Comparison of ENCODE assay signal across 27 cellular contexts in the genomic region with DNA sequence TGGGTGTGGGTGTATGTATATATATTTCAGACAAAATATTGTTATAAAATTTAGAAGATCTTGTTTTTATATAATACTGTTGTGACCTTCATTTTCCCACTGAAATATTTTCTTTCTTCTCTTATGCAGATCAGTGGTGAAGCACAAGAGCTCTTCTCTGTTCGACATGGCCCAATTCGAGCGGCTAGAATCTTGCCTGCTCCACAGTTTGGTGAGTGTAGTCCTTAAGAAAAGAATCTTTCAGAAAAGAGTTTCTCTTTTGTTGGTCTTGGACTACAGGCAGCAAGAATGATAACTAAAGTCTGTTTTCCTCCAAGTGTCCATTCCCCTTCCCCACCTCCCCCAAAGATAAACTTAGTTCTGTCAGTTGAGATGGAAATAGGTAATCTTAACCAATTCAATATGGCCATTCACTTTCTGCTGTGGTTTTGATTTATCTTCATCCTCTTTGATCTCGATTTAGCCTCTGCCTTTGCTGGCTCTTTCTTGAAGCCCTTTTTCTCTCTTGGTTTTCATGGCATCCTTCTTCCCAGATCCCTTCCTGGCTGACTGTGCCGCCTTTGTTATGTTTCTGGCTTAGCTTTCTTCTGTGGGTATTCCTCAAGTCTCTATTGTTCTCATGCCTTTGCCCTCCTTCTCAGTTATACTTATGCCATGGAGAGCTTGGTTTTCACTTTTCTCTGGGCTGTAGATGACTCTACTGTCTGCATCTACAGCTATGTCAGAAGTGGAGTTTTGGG.
DNase-seq lines count a peak whose midpoint lies in the region; FAIRE-seq and TF ChIP-seq lines count a peak whose summit lies in the region.
"Had no signal": no experiment of that assay in that cellular context is flagged by ENCODE, and none has a peak within 500 bp of the region (broad histone marks: within the 10 kb centered on the region; RNA-seq: fewer than 3 reads in every experiment).

No MANE protein-coding gene starts in this region.

- H2AFZ ChIP-seq in mammary epithelial cell (ENCODE audit: low read depth, low read length): peak overlapping the region; percentile 18

- no peak for DNase-seq in mammary epithelial cell
- no peak for DNase-seq in MCF 10A (ENCODE audit: unreplicated experiment)
- DNase-seq in endodermal cell: peak; percentile 67
- peak; percentile 40 for DNase-seq in medulla oblongata (ENCODE audit: extremely low spot score)
- no peak for DNase-seq in urothelium cell line (ENCODE audit: low spot score)
- DNase-seq in HT-29 (ENCODE audit: low spot score): no peak
- no peak for DNase-seq in stimulated activated CD8-positive, alpha-beta memory T cell treated with anti-CD3 and anti-CD28 coated beads, Interleukin-4, amount 100 ng/mL, for 48 hours
- no peak for DNase-seq in MV-4-11 (lab: John Stamatoyannopoulos, UW)
- DNase-seq: 8988T; activated CD4-positive, alpha-beta T cell treated with anti-CD3 and anti-CD28 coated beads, Interleukin-2, amount 50 U/mL, for 1 hour; activated CD8-positive, alpha-beta memory T cell treated with anti-CD3 and anti-CD28 coated beads, Interleukin-2, amount 50 U/mL, for 4 hours; activated naive CD8-positive, alpha-beta T cell treated with anti-CD3 and anti-CD28 coated beads, Interleukin-2, amount 10 ng/mL, durations not matched to agents 7 days and 5 days; AML-193; DMS79 treated with DMSO at 0.1 percent for 48 hours; left ventricle myocardium inferior; NCI-H1436 treated with DMSO at 0.1 percent for 48 hours; NCI-H2171; NCI-H526; RPMI8226; stimulated activated CD4-positive, alpha-beta T cell treated with anti-CD3 and anti-CD28 coated beads, Interleukin-2, amount 100 ng/mL, for 48 hours; stimulated activated naive CD4-positive, alpha-beta T cell treated with Interleukin-2 at 50 U/mL for 16 hours; transverse colon had no signal

- H3K9me3 Mint-ChIP-seq in MCF 10A (ENCODE audit: unreplicated experiment) (peaks cover 8% of the 10 kb centered on the region), endodermal cell (no peaks in the 10 kb centered on the region)
- H3K9me3 Mint-ChIP-seq: activated T-helper 2 cell treated with anti-CD3 and anti-CD28 coated beads, Interferon-gamma antibody, Interleukin-2, Interleukin-4, amounts not matched to agents 10 μg/mL and 5 μg/mL and 100 μg/mL, durations not matched to agents 14 hours and 24 hours and 36 hours had no signal

- in situ Hi-C loops in mammary epithelial cell (cut with MboI; ENCODE audit: low sequenced_read_pairs in 2 of 2): no loop called here

- CTCF ChIA-PET in mammary epithelial cell (lab: Charles Lee; ENCODE audit: low non-redundant PET): interaction anchor here (0.6 kb wide), 1 partner anchor 49 kb away, joined by 9 read pairs; no protein-coding TSS in a partner anchor
- CTCF ChIA-PET in MCF 10A (lab: Yijun Ruan, JAX): interaction anchor here (1.0 to 1.8 kb wide), 2 partner anchors 27 to 665 kb away, joined by 4 read pairs; no protein-coding TSS in a partner anchor

- no peaks in the 10 kb centered on the region for H3K4me1 Mint-ChIP-seq in MCF 10A (ENCODE audit: insufficient read depth, unreplicated experiment)
- peaks cover 9% of the 10 kb centered on the region for H3K4me1 Mint-ChIP-seq in endodermal cell
- H3K4me1 Mint-ChIP-seq: activated naive CD8-positive, alpha-beta T cell treated with anti-CD3 and anti-CD28 coated beads, Interleukin-2, amount 10 ng/mL, durations not matched to agents 7 days and 5 days had no signal

- H3K4me3 Mint-ChIP-seq in MCF 10A (ENCODE audit: unreplicated experiment) (no peak overlapping the region), endodermal cell (no peak overlapping the region)
- H3K4me3 Mint-ChIP-seq: activated naive CD8-positive, alpha-beta T cell treated with anti-CD3 and anti-CD28 coated beads, Interleukin-2, amount 10 ng/mL, durations not matched to agents 7 days and 5 days had no signal

- H3K79me2 ChIP-seq in mammary epithelial cell (ENCODE audit: insufficient read depth, low read length): no peaks in the 10 kb centered on the region

- dilution Hi-C loops in mammary epithelial cell (cut with HindIII; ENCODE audit: low sequenced_read_pairs): no loop called here

- H3K4me1 ChIP-seq in mammary epithelial cell (ENCODE audit: insufficient read depth, low read length): peaks cover 5% of the 10 kb centered on the region
- H3K4me1 ChIP-seq in endodermal cell (ENCODE audit: control insufficient read depth, insufficient read depth, low read length): no peaks in the 10 kb centered on the region
- H3K4me1 ChIP-seq: left ventricle myocardium inferior had no signal

- H3K4me2 ChIP-seq in mammary epithelial cell (ENCODE audit: insufficient read depth, low read depth, low read length): no peak overlapping the region
- H3K4me2 ChIP-seq: smooth muscle cell had no signal

- FAIRE-seq in urothelium cell line (lab: Jason Lieb, UNC): peak; percentile 17
- FAIRE-seq: GM12892 had no signal

- H4K20me1 ChIP-seq in mammary epithelial cell (ENCODE audit: insufficient read depth, low read length): no peaks in the 10 kb centered on the region

- intact Hi-C loops in mammary epithelial cell (cut with micrococcal nuclease): no loop called here
- intact Hi-C loops in MCF 10A (cut with micrococcal nuclease): no loop called here

- 64% methylated on average over 5 of the region's 5 CpGs for WGBS in mammary epithelial cell (ENCODE audit: low coverage, missing lambda C conversion rate)
- 44 to 52% methylated on average over 4 to 5 of the region's 5 CpGs for WGBS in endodermal cell (ENCODE audit: insufficient coverage in 1 of 2, insufficient read length in 1 of 2), 2 experiments

- no peaks in the 10 kb centered on the region for H3K9me3 ChIP-seq in mammary epithelial cell (replicated peaks; ENCODE audit: insufficient read depth, low read length)
- peaks cover 3% of the 10 kb centered on the region for H3K9me3 ChIP-seq in endodermal cell (ENCODE audit: control insufficient read depth, low read length)

- POLR2A ChIA-PET in MCF 10A (lab: Yijun Ruan, JAX): no interaction called here

- H3K27me3 Mint-ChIP-seq in MCF 10A (ENCODE audit: insufficient read depth, unreplicated experiment): no peaks in the 10 kb centered on the region
- no peaks in the 10 kb centered on the region for H3K27me3 Mint-ChIP-seq in endodermal cell (ENCODE audit: insufficient read depth)
- H3K27me3 Mint-ChIP-seq: activated naive CD8-positive, alpha-beta T cell treated with anti-CD3 and anti-CD28 coated beads, Interleukin-2, amount 10 ng/mL, durations not matched to agents 7 days and 5 days had no signal

- H3K27me3 ChIP-seq in mammary epithelial cell (ENCODE audit: insufficient read depth, low read length) (no peaks in the 10 kb centered on the region), endodermal cell (ENCODE audit: control insufficient read depth, insufficient read depth, low read length, poor library complexity, severe bottlenecking) (no peaks in the 10 kb centered on the region)
- H3K27me3 ChIP-seq: transverse colon had no signal

- H3K27ac Mint-ChIP-seq in MCF 10A (ENCODE audit: low read depth, unreplicated experiment) (no peak overlapping the region), endodermal cell (peak overlapping the region; percentile 7)
- H3K27ac Mint-ChIP-seq: activated naive CD8-positive, alpha-beta T cell treated with anti-CD3 and anti-CD28 coated beads, Interleukin-2, amount 10 ng/mL, durations not matched to agents 7 days and 5 days; activated T-helper 2 cell treated with anti-CD3 and anti-CD28 coated beads, Interferon-gamma antibody, Interleukin-2, Interleukin-4, amounts not matched to agents 10 μg/mL and 5 μg/mL and 100 μg/mL, durations not matched to agents 14 hours and 24 hours and 36 hours had no signal

- H3K9ac ChIP-seq in mammary epithelial cell (ENCODE audit: insufficient read depth, low read length) (no peak overlapping the region), endodermal cell (ENCODE audit: extremely low read depth, low read length, poor library complexity, severe bottlenecking) (no peak overlapping the region)

- H3K36me3 Mint-ChIP-seq in MCF 10A (ENCODE audit: insufficient read depth, unreplicated experiment): no peaks in the 10 kb centered on the region
- H3K36me3 Mint-ChIP-seq in endodermal cell (ENCODE audit: low read depth): peaks cover 2% of the 10 kb centered on the region

- H3K36me3 ChIP-seq in mammary epithelial cell (ENCODE audit: insufficient read depth, low read length) (no peaks in the 10 kb centered on the region), endodermal cell (ENCODE audit: control insufficient read depth, insufficient read depth, low read length) (no peaks in the 10 kb centered on the region)
- H3K36me3 ChIP-seq: left ventricle myocardium inferior, transverse colon had no signal

- BruUV-seq in mammary epithelial cell (replicated peaks; lab: Mats Ljungman, UMichigan) (no TSS peak), MCF 10A (replicated peaks; lab: Mats Ljungman, UMichigan) (no TSS peak)

- H3K27ac ChIP-seq in mammary epithelial cell (ENCODE audit: insufficient read depth, low read depth, low read length) (no peak overlapping the region), endodermal cell (ENCODE audit: low read depth, low read length) (peak overlapping the region; percentile 72)
- H3K27ac ChIP-seq: left ventricle myocardium inferior, SK-N-MC, transverse colon, VCaP had no signal

- H3K4me3 ChIP-seq in mammary epithelial cell (replicated peaks in 1 of 3; ENCODE audit: insufficient read depth in 1 of 3, low read depth in 2 of 3, low read length in 3 of 3): no peak overlapping the region
- H3K4me3 ChIP-seq in endodermal cell (ENCODE audit: low read length): no peak overlapping the region
- H3K4me3 ChIP-seq: left ventricle myocardium inferior, SK-N-MC, smooth muscle cell, transverse colon had no signal

- TF ChIP-seq CTCF in mammary epithelial cell (conservative IDR thresholded peaks at IDR 0.05 in 1 of 2, IDR thresholded peaks at IDR 0.05 in 1 of 2; ENCODE audit: extremely low read depth in 1 of 2, insufficient read depth in 1 of 2, low read depth in 1 of 2, low read length in 2 of 2) (no peak), MCF 10A (IDR thresholded peaks at IDR 0.05; ENCODE audit: unreplicated experiment) (no peak), endodermal cell (conservative IDR thresholded peaks at IDR 0.05) (no peak)

Comparison
In these comparisons a context has a peak if more than half of its experiments do, and no peak if none do; other contexts are left out.
1. DNase-seq: peak in endodermal cell (single experiment) and medulla oblongata (single experiment); none in mammary epithelial cell (single experiment), MCF 10A (single experiment), urothelium cell line (single experiment), HT-29 (single experiment), stimulated activated CD8-positive, alpha-beta memory T cell treated with anti-CD3 and anti-CD28 coated beads, Interleukin-4, amount 100 ng/mL, for 48 hours (single experiment) and MV-4-11 (single experiment).